1 cellular context compared by ENCODE assay signal in genomic region chr1:153945795-153946621, GRCh38.
TF ChIP-seq lines count a peak whose summit lies in the region.

No MANE protein-coding gene starts in this region.

TF ChIP-seq in GM12878, 131 proteins besides CTCF, POLR2A, EP300 and RAD21 (continued from another document and continues in another):
- TF ChIP-seq CEBPZ (IDR thresholded peaks at IDR 0.05; ENCODE audit: low read depth, low read length) (no peak), SMC3 (IDR thresholded peaks at IDR 0.05; ENCODE audit: borderline replicate concordance, low read length) (0 out of 2 replicates have a peak, but pooled peaks have one; percentile 3), PAX5 (IDR thresholded peaks at IDR 0.05; ENCODE audit: borderline replicate concordance, low read depth, low read length) (peak; percentile 88), ZNF622 (IDR thresholded peaks at IDR 0.05) (no peak), BCL3 (IDR thresholded peaks at IDR 0.05; ENCODE audit: borderline replicate concordance, insufficient read depth, low read depth, low read length, poor library complexity, severe bottlenecking) (peak; percentile 80), ZBTB4 (CRISPR knock-in tag; IDR thresholded peaks at IDR 0.05) (no peak), RCOR1 (conservative IDR thresholded peaks at IDR 0.05; ENCODE audit: low read depth, low read length) (peak; percentile 67; the same call in 1 of the 2 replicates), SREBF1 (IDR thresholded peaks at IDR 0.05; ENCODE audit: low read length) (no peak), REST (IDR thresholded peaks at IDR 0.05; ENCODE audit: low read depth, low read length) (0 out of 2 replicates have a peak, but pooled peaks have one; percentile 35), GABPA (IDR thresholded peaks at IDR 0.05; ENCODE audit: low read depth) (peak; percentile 78; the same call in 1 of the 2 replicates), MTA3 (IDR thresholded peaks at IDR 0.05; ENCODE audit: borderline replicate concordance, low read length) (peak; percentile 75; the same call in 1 of the 2 replicates), RAD51 (IDR thresholded peaks at IDR 0.05) (peak; percentile 40; the same call in 1 of the 2 replicates), RUNX3 (IDR thresholded peaks at IDR 0.05; ENCODE audit: low read length) (peak; percentile 72), HDAC2 (IDR thresholded peaks at IDR 0.05) (no peak), SIX5 (IDR thresholded peaks at IDR 0.05; ENCODE audit: low read depth, low read length, severe bottlenecking) (no peak), USF2 (IDR thresholded peaks at IDR 0.05; ENCODE audit: borderline replicate concordance, low read depth, low read length) (peak; percentile 67), MAX (IDR thresholded peaks at IDR 0.05; ENCODE audit: low read depth, low read length) (peak; percentile 81), FOXM1 (IDR thresholded peaks at IDR 0.05; ENCODE audit: low read depth, low read length) (no peak), EGR1 (IDR thresholded peaks at IDR 0.05; ENCODE audit: borderline replicate concordance in 1 of 2, low read depth in 2 of 2, low read length in 2 of 2) (peak in 1 of 2 experiments; percentile 85; a peak in 2 of 3 replicates), IRF3 (IDR thresholded peaks at IDR 0.05) (no peak), TCF12 (IDR thresholded peaks at IDR 0.05; ENCODE audit: low read depth, low read length) (peak; percentile 99), ZNF687 (IDR thresholded peaks at IDR 0.05) (no peak; the same call in 1 of the 2 replicates), KAT2A (conservative IDR thresholded peaks at IDR 0.05; ENCODE audit: control insufficient read depth, low read depth, low read length) (no peak), MXI1 (IDR thresholded peaks at IDR 0.05; ENCODE audit: low read depth, low read length) (peak; percentile 91; the same call in 1 of the 2 replicates), BCLAF1 (IDR thresholded peaks at IDR 0.05) (0 out of 2 replicates have a peak, but pooled peaks have one; percentile 59)
